Comparison of ENCODE assay signal across 8 cellular contexts in the genomic region with DNA sequence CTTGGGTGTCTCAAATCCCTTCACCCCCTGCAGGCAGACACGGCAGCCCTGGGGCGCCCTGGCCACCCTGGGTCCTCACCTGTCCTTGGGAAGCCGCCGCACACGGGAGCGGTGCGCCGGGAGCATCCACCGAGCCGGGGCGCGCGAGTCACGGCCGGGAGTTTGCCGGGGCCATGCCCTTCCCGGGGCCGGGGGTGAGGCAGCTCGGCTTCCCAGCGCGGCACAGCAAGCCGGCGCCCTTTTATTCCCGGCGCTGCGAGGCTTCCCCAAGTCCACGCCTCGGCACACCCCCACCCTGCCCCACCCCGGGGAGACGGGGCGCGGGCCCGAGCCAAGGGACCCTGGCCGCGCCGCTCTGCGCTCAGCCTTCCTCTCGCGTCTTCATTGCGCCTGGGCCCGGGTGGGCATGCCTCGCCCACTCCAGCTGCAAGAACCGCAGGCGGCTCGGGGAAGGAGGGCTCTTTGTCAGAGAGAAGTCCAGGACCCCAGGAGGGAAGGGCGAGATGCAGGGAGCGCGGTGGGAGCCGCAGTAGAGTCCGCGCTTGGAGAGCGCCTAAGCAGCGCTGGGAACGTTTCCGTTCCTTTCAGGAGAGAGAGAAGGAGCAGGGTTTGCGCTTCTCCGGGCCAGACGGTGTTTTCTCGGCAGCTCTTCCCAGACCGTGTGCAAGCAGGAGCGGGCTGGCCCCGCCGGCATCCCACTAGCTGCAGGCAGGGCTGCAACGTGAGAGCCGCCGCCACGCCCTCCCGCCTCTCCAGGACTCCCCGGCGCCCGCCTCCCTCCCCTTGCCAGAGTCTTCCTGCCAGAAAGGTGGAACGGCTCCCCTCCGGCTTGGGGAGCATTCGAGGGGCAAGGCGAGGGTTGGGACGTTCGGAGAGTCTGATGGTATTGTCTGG. TPM values are rescaled to one million over a fixed set of nuclear protein-coding genes. Genes with fewer than 3 reads are reported as not detected.
DNase-seq lines count a peak whose midpoint lies in the region; ATAC-seq, FAIRE-seq and TF ChIP-seq lines count a peak whose summit lies in the region.

A gene with protein sequence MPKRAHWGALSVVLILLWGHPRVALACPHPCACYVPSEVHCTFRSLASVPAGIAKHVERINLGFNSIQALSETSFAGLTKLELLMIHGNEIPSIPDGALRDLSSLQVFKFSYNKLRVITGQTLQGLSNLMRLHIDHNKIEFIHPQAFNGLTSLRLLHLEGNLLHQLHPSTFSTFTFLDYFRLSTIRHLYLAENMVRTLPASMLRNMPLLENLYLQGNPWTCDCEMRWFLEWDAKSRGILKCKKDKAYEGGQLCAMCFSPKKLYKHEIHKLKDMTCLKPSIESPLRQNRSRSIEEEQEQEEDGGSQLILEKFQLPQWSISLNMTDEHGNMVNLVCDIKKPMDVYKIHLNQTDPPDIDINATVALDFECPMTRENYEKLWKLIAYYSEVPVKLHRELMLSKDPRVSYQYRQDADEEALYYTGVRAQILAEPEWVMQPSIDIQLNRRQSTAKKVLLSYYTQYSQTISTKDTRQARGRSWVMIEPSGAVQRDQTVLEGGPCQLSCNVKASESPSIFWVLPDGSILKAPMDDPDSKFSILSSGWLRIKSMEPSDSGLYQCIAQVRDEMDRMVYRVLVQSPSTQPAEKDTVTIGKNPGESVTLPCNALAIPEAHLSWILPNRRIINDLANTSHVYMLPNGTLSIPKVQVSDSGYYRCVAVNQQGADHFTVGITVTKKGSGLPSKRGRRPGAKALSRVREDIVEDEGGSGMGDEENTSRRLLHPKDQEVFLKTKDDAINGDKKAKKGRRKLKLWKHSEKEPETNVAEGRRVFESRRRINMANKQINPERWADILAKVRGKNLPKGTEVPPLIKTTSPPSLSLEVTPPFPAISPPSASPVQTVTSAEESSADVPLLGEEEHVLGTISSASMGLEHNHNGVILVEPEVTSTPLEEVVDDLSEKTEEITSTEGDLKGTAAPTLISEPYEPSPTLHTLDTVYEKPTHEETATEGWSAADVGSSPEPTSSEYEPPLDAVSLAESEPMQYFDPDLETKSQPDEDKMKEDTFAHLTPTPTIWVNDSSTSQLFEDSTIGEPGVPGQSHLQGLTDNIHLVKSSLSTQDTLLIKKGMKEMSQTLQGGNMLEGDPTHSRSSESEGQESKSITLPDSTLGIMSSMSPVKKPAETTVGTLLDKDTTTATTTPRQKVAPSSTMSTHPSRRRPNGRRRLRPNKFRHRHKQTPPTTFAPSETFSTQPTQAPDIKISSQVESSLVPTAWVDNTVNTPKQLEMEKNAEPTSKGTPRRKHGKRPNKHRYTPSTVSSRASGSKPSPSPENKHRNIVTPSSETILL (N-terminal part only) (minus strand): TSS at position 217 of the 894 bp plus-strand sequence. CDS start 2,819 bp downstream, outside the sequence.

- H3K4me3 ChIP-seq in H7 (ENCODE audit: insufficient read depth, low read depth, low read length) = peak within 1 kb of the TSS; percentile 60
- H3K4me3 ChIP-seq in small intestine (ENCODE audit: low read depth in 1 of 2, low read length in 2 of 2) = peak within 1 kb of the TSS in 1 of 2 donors; percentile 33

- peak within 1 kb of the TSS; percentile 76 for H3K27ac Mint-ChIP-seq in chondrocyte (ENCODE audit: unreplicated experiment)
- H3K27ac Mint-ChIP-seq in activated naive CD4-positive, alpha-beta T cell treated with anti-CD3 and anti-CD28 coated beads, Interleukin-2, amount 50 U/mL, for 72 hours = no peak within 1 kb of the TSS

- no peak for TF ChIP-seq CTCF in chondrocyte (IDR thresholded peaks at IDR 0.05)

- 3 to 8% (median 7%) methylated on average over 36 to 77 of the region's 77 CpGs for WGBS in small intestine, 3 donors

- H3K4me1 Mint-ChIP-seq in chondrocyte (ENCODE audit: low read depth) = peaks cover 34% of the 10 kb centered on the region

- no peaks in the 10 kb centered on the region for H3K4me1 ChIP-seq in small intestine (ENCODE audit: control insufficient read depth in 2 of 2, insufficient read depth in 1 of 2, low read depth in 1 of 2, low read length in 1 of 2)

- peaks cover 6% of the 10 kb centered on the region for H3K9me3 Mint-ChIP-seq in chondrocyte (ENCODE audit: low read depth)
- H3K9me3 Mint-ChIP-seq in activated naive CD4-positive, alpha-beta T cell treated with anti-CD3 and anti-CD28 coated beads, Interleukin-2, amount 50 U/mL, for 72 hours = peaks cover 5 to 6% of the 10 kb centered on the region in 2 donors

- ATAC-seq in GM18520 (IDR thresholded peaks at IDR 0.05; ENCODE audit: unreplicated experiment) (no peak), HG03342 (IDR thresholded peaks at IDR 0.05; ENCODE audit: unreplicated experiment) (no peak), GM18498 (IDR thresholded peaks at IDR 0.05; ENCODE audit: unreplicated experiment) (no peak)
- no peak for ATAC-seq in activated naive CD4-positive, alpha-beta T cell treated with anti-CD3 and anti-CD28 coated beads, Interleukin-2, amount 50 U/mL, for 72 hours

- DNase-seq in H7 (peak; percentile 69), chondrocyte (ENCODE audit: low spot score) (no peak), iris pigment epithelial cell (ENCODE audit: low read depth) (peak; percentile 32), small intestine (no peak)
- DNase-seq in activated naive CD4-positive, alpha-beta T cell treated with anti-CD3 and anti-CD28 coated beads, Interleukin-2, amount 50 U/mL, for 72 hours (ENCODE audit: low spot score in 2 of 2) = no peak

- no peaks in the 10 kb centered on the region for H3K9me3 ChIP-seq in small intestine (ENCODE audit: control insufficient read depth, low read depth)

- H3K27ac ChIP-seq in small intestine (ENCODE audit: low read depth in 1 of 2, low read length in 1 of 2) = peak within 1 kb of the TSS; percentile 32 to 67

- peaks cover 45% of the 10 kb centered on the region for H3K27me3 ChIP-seq in H7 (ENCODE audit: control insufficient read depth, insufficient read depth, low read length)
- H3K27me3 ChIP-seq in small intestine (ENCODE audit: control insufficient read depth in 2 of 2, insufficient read depth in 2 of 2, low read length in 2 of 2) = peaks cover 0 to 17% of the 10 kb centered on the region in 2 donors

- peaks cover 7% of the 10 kb centered on the region for H3K36me3 Mint-ChIP-seq in chondrocyte (ENCODE audit: low read depth)
- H3K36me3 Mint-ChIP-seq in activated naive CD4-positive, alpha-beta T cell treated with anti-CD3 and anti-CD28 coated beads, Interleukin-2, amount 50 U/mL, for 72 hours = peaks cover 0 to 5% of the 10 kb centered on the region in 2 donors

- peaks cover 7% of the 10 kb centered on the region for H3K27me3 Mint-ChIP-seq in chondrocyte (ENCODE audit: low read depth)

- H3K36me3 ChIP-seq in H7 (replicated peaks; ENCODE audit: control insufficient read depth, insufficient read depth, low read length) (no peaks in the 10 kb centered on the region), small intestine (ENCODE audit: control insufficient read depth in 2 of 2, insufficient read depth in 2 of 2, low read length in 2 of 2) (no peaks in the 10 kb centered on the region)

- H3K4me3 Mint-ChIP-seq in chondrocyte (ENCODE audit: unreplicated experiment) = peak within 1 kb of the TSS; percentile 83

- FAIRE-seq in small intestine (lab: Jason Lieb, UNC) = no peak

RNA-seq across cellular contexts. Expression of the gene that starts here (rescaled TPM):
- 1.5 and 1.8 TPM in 2 replicates for total RNA-seq in H7 (2014; rRNA removed; shearing (Covaris generic))
- total RNA-seq in chondrocyte = 26.3 to 103 TPM (median 26.4 TPM) in 3 replicates
- polyA plus RNA-seq in small intestine = under 1 TPM; under 0.01 to 0.69 (median 0.27) TPM
- not detected for total RNA-seq in activated naive CD4-positive, alpha-beta T cell treated with anti-CD3 and anti-CD28 coated beads, Interleukin-2, amount 50 U/mL, for 72 hours

Comparison
In these comparisons a context has a peak if more than half of its experiments do, and no peak if none do; other contexts are left out.
1. DNase-seq: peak in H7 (single experiment) and iris pigment epithelial cell (single experiment); none in chondrocyte (single experiment), small intestine (single experiment) and activated naive CD4-positive, alpha-beta T cell treated with anti-CD3 and anti-CD28 coated beads, Interleukin-2, amount 50 U/mL, for 72 hours (0 of 2).